In the genomic region with DNA sequence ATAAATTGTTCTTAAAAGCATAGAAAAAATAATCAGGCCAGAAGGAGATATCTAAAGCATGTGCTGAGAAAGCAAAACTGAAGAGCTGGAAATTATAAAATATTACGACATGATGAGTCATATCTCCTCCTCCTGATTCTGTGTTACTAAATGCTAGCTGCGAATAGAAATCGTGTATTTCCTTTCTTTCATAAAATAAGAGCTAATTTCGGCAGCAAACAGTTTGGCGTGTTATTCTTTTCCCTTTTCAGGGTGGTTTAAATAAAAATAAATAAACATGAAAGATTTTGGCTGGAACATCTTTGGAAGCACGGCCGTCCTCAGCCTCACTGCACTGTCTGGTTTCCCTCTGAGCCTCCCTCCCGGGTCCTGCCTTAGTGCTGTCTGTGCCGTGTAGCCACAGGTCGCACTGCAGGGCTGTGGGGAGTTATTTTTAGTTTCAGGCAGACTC, we compare ENCODE assay signal across 8 cellular contexts. TPM values are rescaled to one million over a fixed set of nuclear protein-coding genes. Genes with fewer than 3 reads are reported as not detected.
DNase-seq lines count a peak whose midpoint lies in the region; ATAC-seq, FAIRE-seq and TF ChIP-seq lines count a peak whose summit lies in the region.

No MANE protein-coding gene starts in this region.

- no peak for FAIRE-seq in frontal cortex (lab: Jason Lieb, UNC)

- peak; percentile 36 to 72 (median 56) for ATAC-seq in heart left ventricle

- H3K4me1 Mint-ChIP-seq in HFFc6 (ENCODE audit: low read depth) (peaks cover 42% of the 10 kb centered on the region), type B pancreatic cell (ENCODE audit: unreplicated experiment) (peaks cover 21% of the 10 kb centered on the region)

- H3K9me3 ChIP-seq in heart left ventricle (no peaks in the 10 kb centered on the region), stomach smooth muscle (ENCODE audit: control insufficient read depth in 2 of 2, low read length in 2 of 2) (no peaks in the 10 kb centered on the region)

- H3K4me1 ChIP-seq in heart left ventricle (peaks cover 9 to 69% (median 60%) of the 10 kb centered on the region in 12 donors), stomach smooth muscle (ENCODE audit: control insufficient read depth, insufficient read depth, low read length) (peaks cover 51% of the 10 kb centered on the region)

- DNase-seq in HFFc6 = peak; percentile 71
- peak; percentile 41 for DNase-seq in SW480 (ENCODE audit: low spot score)
- DNase-seq in heart left ventricle = no peak
- DNase-seq in NCI-H2107 treated with DMSO at 0.1 percent for 48 hours (lab: John Stamatoyannopoulos, UW; ENCODE audit: unreplicated experiment) = no peak
- DNase-seq in type B pancreatic cell (ENCODE audit: extremely low spot score, unreplicated experiment) = no peak
- DNase-seq in frontal cortex (ENCODE audit: low spot score in 2 of 2) = no peak
- DNase-seq in GDM1 (lab: John Stamatoyannopoulos, UW) = no peak

- peaks cover 0 to 7% (median 0%) of the 10 kb centered on the region in 9 donors for H3K36me3 ChIP-seq in heart left ventricle
- H3K36me3 ChIP-seq in stomach smooth muscle (ENCODE audit: control insufficient read depth in 2 of 2, insufficient read depth in 2 of 2, low read length in 2 of 2) = peaks cover 0 to 5% of the 10 kb centered on the region in 2 donors

- H3K27me3 ChIP-seq in heart left ventricle (no peaks in the 10 kb centered on the region), stomach smooth muscle (ENCODE audit: control insufficient read depth in 1 of 2, insufficient read depth in 2 of 2, low read length in 2 of 2) (no peaks in the 10 kb centered on the region)

- H3K36me3 Mint-ChIP-seq in HFFc6 (ENCODE audit: low read depth) (no peaks in the 10 kb centered on the region), type B pancreatic cell (no peaks in the 10 kb centered on the region)

- TF ChIP-seq POLR2A in heart left ventricle (IDR thresholded peaks at IDR 0.05) = no peak

- H3K4me3 Mint-ChIP-seq in HFFc6 = peak overlapping the region; percentile 85
- no peak overlapping the region for H3K4me3 Mint-ChIP-seq in type B pancreatic cell

- peak overlapping the region in 9 of 12 donors; percentile 6 to 43 (median 31) for H3K4me3 ChIP-seq in heart left ventricle
- peak overlapping the region; percentile 13 to 59 for H3K4me3 ChIP-seq in stomach smooth muscle (ENCODE audit: low read length in 2 of 2)

- 5 to 19% (median 11%) methylated on average over 10 of the region's 10 CpGs for WGBS in heart left ventricle, 4 donors

- H3K9me3 Mint-ChIP-seq in HFFc6 (no peaks in the 10 kb centered on the region), type B pancreatic cell (no peaks in the 10 kb centered on the region)

- H3K27ac Mint-ChIP-seq in HFFc6 (peak overlapping the region; percentile 76), type B pancreatic cell (no peak overlapping the region)

- H3K9ac ChIP-seq in stomach smooth muscle (ENCODE audit: low read length in 2 of 2) = peak overlapping the region; percentile 51 to 62

- H3K27ac ChIP-seq in heart left ventricle (peak overlapping the region; percentile 2 to 86 (median 68)), stomach smooth muscle (ENCODE audit: low read length) (peak overlapping the region; percentile 74)

- H3K27me3 Mint-ChIP-seq in HFFc6 (ENCODE audit: insufficient read depth) = no peaks in the 10 kb centered on the region; the same call in 1 of the 2 replicates
- no peaks in the 10 kb centered on the region for H3K27me3 Mint-ChIP-seq in type B pancreatic cell

- intact Hi-C loops in heart left ventricle (cut with DNase I) = loop anchor here in 3 of 10 donors (10.0 kb wide), 2 partner anchors 256 to 316 kb away; a partner anchor contains a TSS

- no peak for TF ChIP-seq CTCF in HFFc6 (IDR thresholded peaks at IDR 0.05)
- no peak for TF ChIP-seq CTCF in heart left ventricle (IDR thresholded peaks at IDR 0.05)
- no peak for TF ChIP-seq CTCF in type B pancreatic cell (conservative IDR thresholded peaks at IDR 0.05)

RNA-seq across cellular contexts. Expression of a gene that starts 56.0 kb away (rescaled TPM):
- total RNA-seq in HFFc6 (2021; fragmentation: NEBNext Ultra II Directional; extraction: Animal tissue kit (Norgen Biotek cat#: 25700)) = 1 to 10 TPM; 1.7 to 3.2 (median 2.2) TPM
- 10 to 100 TPM in 8 of 9 donors, 1 to 10 TPM in 1; 6.9 to 16.3 (median 12.1) TPM for total RNA-seq in heart left ventricle
- polyA plus RNA-seq in heart left ventricle = 10 to 100 TPM in 1 of 2 donors, 1 to 10 TPM in 1; 8.9 to 11.5 TPM
- 20.7 and 20.9 TPM in 2 replicates for total RNA-seq in type B pancreatic cell (ENCODE audit: low replicate concordance)
- total RNA-seq in frontal cortex = 19.2 TPM

Comparison
In these comparisons a context has a peak if more than half of its experiments do, and no peak if none do; other contexts are left out.
1. DNase-seq: peak in HFFc6 (single experiment) and SW480 (single experiment); none in heart left ventricle (0 of 5), NCI-H2107 treated with DMSO at 0.1 percent for 48 hours (single experiment), type B pancreatic cell (single experiment), frontal cortex (0 of 2) and GDM1 (single experiment).